21 cellular contexts compared by ENCODE assay signal in the genomic region with DNA sequence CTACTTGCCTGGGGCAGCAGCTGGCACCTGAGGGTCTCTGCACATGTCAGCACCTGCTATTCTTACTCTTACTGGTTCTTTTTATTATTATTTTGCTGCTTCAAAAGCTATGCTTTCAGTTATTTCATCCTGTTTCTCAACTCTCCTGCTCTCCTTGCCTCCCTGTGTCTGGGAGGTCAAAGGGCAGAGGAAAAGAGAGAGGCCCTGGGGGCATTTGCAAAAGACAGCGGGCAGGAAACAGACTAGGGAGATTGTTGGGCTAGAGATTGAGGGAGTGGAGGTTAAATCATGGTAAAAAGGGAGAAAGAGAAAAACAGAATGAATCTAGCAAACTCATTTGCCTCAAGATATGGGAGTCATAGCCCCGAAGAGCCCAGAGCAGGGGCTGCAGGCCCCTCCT.
"Had no signal": no experiment of that assay in that cellular context is flagged by ENCODE, and none has a peak within 500 bp of the region (broad histone marks: within the 10 kb centered on the region; RNA-seq: fewer than 3 reads in every experiment).

No MANE protein-coding gene starts in this region.

- ATAC-seq: activated CD8-positive, alpha-beta T cell treated with anti-CD3 and anti-CD28 coated beads for 36 hours; body of pancreas; lower lobe of right lung; stimulated activated memory B cell treated with anti-CD40 and anti-IgM and Interleukin-4, amounts not matched to agents 10 μg/mL and 1 μg/mL and 100 μg/mL, for 72 hours; T-cell had no signal

- H3K4me3 Mint-ChIP-seq: activated B cell treated with CpG ODN at 0.5 μM for 24 hours; activated CD8-positive, alpha-beta T cell treated with anti-CD3 and anti-CD28 coated beads for 36 hours; activated naive CD8-positive, alpha-beta T cell treated with anti-CD3 and anti-CD28 coated beads, Interleukin-2, amount 10 ng/mL, durations not matched to agents 7 days and 5 days; stimulated activated memory B cell treated with anti-CD40 and anti-IgM and Interleukin-4, amounts not matched to agents 10 μg/mL and 1 μg/mL and 100 μg/mL, for 72 hours; T-cell had no signal

- H3K4me1 ChIP-seq: body of pancreas, lower lobe of right lung, vagina had no signal

- DNase-seq: activated B cell treated with CpG ODN at 0.5 μM for 24 hours; activated CD4-positive, alpha-beta T cell treated with anti-CD3 and anti-CD28 coated beads for 48 hours; activated CD8-positive, alpha-beta T cell treated with anti-CD3 and anti-CD28 coated beads for 36 hours; activated naive CD4-positive, alpha-beta T cell treated with Interleukin-2 at 50 U/mL for 16 hours; activated naive CD8-positive, alpha-beta T cell treated with anti-CD3 and anti-CD28 coated beads, Interleukin-2, amount 10 ng/mL, durations not matched to agents 7 days and 5 days; activated T-cell treated with anti-CD3 and anti-CD28 coated beads, Interleukin-2, amount 50 U/mL, for 1 hour; amygdala; body of pancreas; caudate nucleus; erythroblast; hypothalamus; lower lobe of right lung; midbrain; nucleus accumbens; stimulated activated CD4-positive, alpha-beta T cell treated with anti-CD3 and anti-CD28 coated beads, Interleukin-4, amount 100 ng/mL, for 4 hours; T-cell; tibial artery had no signal

- H3K4me3 ChIP-seq: body of pancreas, lower lobe of right lung, sigmoid colon, tibial artery, vagina had no signal

- H3K27me3 Mint-ChIP-seq: activated CD8-positive, alpha-beta T cell treated with anti-CD3 and anti-CD28 coated beads for 36 hours; activated naive CD8-positive, alpha-beta T cell treated with anti-CD3 and anti-CD28 coated beads, Interleukin-2, amount 10 ng/mL, durations not matched to agents 7 days and 5 days; stimulated activated memory B cell treated with anti-CD40 and anti-IgM and Interleukin-4, amounts not matched to agents 10 μg/mL and 1 μg/mL and 100 μg/mL, for 72 hours had no signal

- H3K36me3 Mint-ChIP-seq: activated naive CD8-positive, alpha-beta T cell treated with anti-CD3 and anti-CD28 coated beads, Interleukin-2, amount 10 ng/mL, durations not matched to agents 7 days and 5 days; stimulated activated memory B cell treated with anti-CD40 and anti-IgM and Interleukin-4, amounts not matched to agents 10 μg/mL and 1 μg/mL and 100 μg/mL, for 72 hours; T-cell had no signal

- H3K27me3 ChIP-seq: body of pancreas, sigmoid colon, tibial artery, vagina had no signal

- H3K36me3 ChIP-seq: vagina had no signal

- H3K27ac Mint-ChIP-seq: activated B cell treated with CpG ODN at 0.5 μM for 24 hours; activated CD8-positive, alpha-beta T cell treated with anti-CD3 and anti-CD28 coated beads for 36 hours; activated naive CD8-positive, alpha-beta T cell treated with anti-CD3 and anti-CD28 coated beads, Interleukin-2, amount 10 ng/mL, durations not matched to agents 7 days and 5 days; activated T-helper 2 cell treated with anti-CD3 and anti-CD28 coated beads, Interferon-gamma antibody, Interleukin-2, Interleukin-4, amounts not matched to agents 10 μg/mL and 5 μg/mL and 100 μg/mL, durations not matched to agents 14 hours and 24 hours and 36 hours; stimulated activated memory B cell treated with anti-CD40 and anti-IgM and Interleukin-4, amounts not matched to agents 10 μg/mL and 1 μg/mL and 100 μg/mL, for 72 hours; T-cell had no signal

- H3K9me3 ChIP-seq: body of pancreas, lower lobe of right lung, sigmoid colon, tibial artery, vagina had no signal

- H3K27ac ChIP-seq: body of pancreas, lower lobe of right lung, sigmoid colon, tibial artery, vagina had no signal

- H3K9me3 Mint-ChIP-seq: activated B cell treated with CpG ODN at 0.5 μM for 24 hours; activated CD8-positive, alpha-beta T cell treated with anti-CD3 and anti-CD28 coated beads for 36 hours; activated naive CD8-positive, alpha-beta T cell treated with anti-CD3 and anti-CD28 coated beads, Interleukin-2, amount 10 ng/mL, durations not matched to agents 7 days and 5 days; activated T-helper 2 cell treated with anti-CD3 and anti-CD28 coated beads, Interferon-gamma antibody, Interleukin-2, Interleukin-4, amounts not matched to agents 10 μg/mL and 5 μg/mL and 100 μg/mL, durations not matched to agents 14 hours and 24 hours and 36 hours; stimulated activated memory B cell treated with anti-CD40 and anti-IgM and Interleukin-4, amounts not matched to agents 10 μg/mL and 1 μg/mL and 100 μg/mL, for 72 hours; T-cell had no signal
